Comparison of ENCODE assay signal across 1 cellular context in genomic region chr4:185831125-185831815, GRCh38.
TF ChIP-seq lines count a peak whose summit lies in the region.

No MANE protein-coding gene starts in this region.

TF ChIP-seq in liver, 16 proteins besides CTCF, POLR2A, EP300 and RAD21 (continued from another document):
- TF ChIP-seq YY1 (IDR thresholded peaks at IDR 0.05), result peak; percentile 3
